In the genomic region with DNA sequence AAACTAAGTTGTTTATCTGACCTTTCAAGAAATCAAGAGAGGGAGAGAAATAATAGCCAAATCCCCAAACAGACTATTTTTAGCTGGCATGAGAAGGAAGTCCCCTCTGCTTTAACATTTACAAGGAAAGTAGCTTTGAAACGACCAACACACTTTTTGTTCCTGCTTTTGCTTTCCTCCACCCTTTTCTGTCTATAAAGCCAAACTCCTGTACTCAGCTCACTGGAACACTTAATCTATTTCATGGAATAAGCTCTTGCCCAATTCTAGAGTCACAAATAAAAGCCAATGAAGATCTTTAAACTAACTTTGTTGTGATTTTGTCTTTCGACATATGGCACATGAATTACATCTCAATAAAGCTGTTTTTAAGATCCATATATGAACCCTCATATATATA, we compare ENCODE assay signal across 30 cellular contexts.
DNase-seq lines count a peak whose midpoint lies in the region; ATAC-seq and TF ChIP-seq lines count a peak whose summit lies in the region.
"Had no signal": no experiment of that assay in that cellular context is flagged by ENCODE, and none has a peak within 500 bp of the region (broad histone marks: within the 10 kb centered on the region; RNA-seq: fewer than 3 reads in every experiment).

No MANE protein-coding gene starts in this region.

- POLR2A ChIA-PET in activated CD4-positive, alpha-beta T cell treated with anti-CD3 and anti-CD28 coated beads, Interleukin-2, amount 10 ng/mL, durations not matched to agents 7 days and 5 days (lab: Charles Lee) = no interaction called here

- H3K9me3 ChIP-seq in prostate gland = no peaks in the 10 kb centered on the region
- H3K9me3 ChIP-seq: adrenal gland, psoas muscle, SJSA1 had no signal

- H3K36me3 Mint-ChIP-seq in activated T-cell treated with anti-CD3 and anti-CD28 coated beads, Interleukin-2, amount 50 U/mL, for 72 hours (ENCODE audit: insufficient read depth in 2 of 2) = no peaks in the 10 kb centered on the region
- H3K36me3 Mint-ChIP-seq in activated CD4-positive, alpha-beta T cell treated with anti-CD3 and anti-CD28 coated beads, Interleukin-2, amount 10 ng/mL, durations not matched to agents 7 days and 5 days (ENCODE audit: low read depth) = no peaks in the 10 kb centered on the region
- H3K36me3 Mint-ChIP-seq: stimulated activated effector memory CD8-positive, alpha-beta T cell treated with anti-CD3 and anti-CD28 coated beads, Interleukin-12 subunit alpha, Interleukin-12 subunit beta, amount 100 ng/mL, for 72 hours had no signal

- WGBS in prostate gland = 48% methylated on average over 2 of the region's 2 CpGs

- no peak for ATAC-seq in activated T-cell treated with anti-CD3 and anti-CD28 coated beads, Interleukin-2, amount 50 U/mL, for 72 hours (replicated peaks in 1 of 2)
- ATAC-seq: effector memory CD8-positive, alpha-beta T cell; esophagus mucosa; psoas muscle; stimulated activated effector memory CD8-positive, alpha-beta T cell treated with anti-CD3 and anti-CD28 coated beads, Interleukin-12 subunit alpha, Interleukin-12 subunit beta, amount 100 ng/mL, for 72 hours had no signal

- TF ChIP-seq POLR2A in prostate gland (IDR thresholded peaks at IDR 0.05) = no peak

- H3K4me3 ChIP-seq in fibroblast of villous mesenchyme (ENCODE audit: low read depth, low read length) (no peak overlapping the region), rectal smooth muscle tissue (ENCODE audit: low read length) (no peak overlapping the region), prostate gland (no peak overlapping the region)
- H3K4me3 ChIP-seq: adrenal gland, lung, psoas muscle, SJSA1 had no signal

- no peak overlapping the region for H3K9ac ChIP-seq in rectal smooth muscle tissue (ENCODE audit: low read length)
- H3K9ac ChIP-seq: KMS-11 had no signal

- H3K27ac ChIP-seq in rectal smooth muscle tissue (ENCODE audit: low read depth, low read length) (peak overlapping the region; percentile 19), prostate gland (no peak overlapping the region)
- H3K27ac ChIP-seq: 22Rv1, brain microvascular endothelial cell, KMS-11, psoas muscle, SJSA1 had no signal

- H3K36me3 ChIP-seq in rectal smooth muscle tissue (ENCODE audit: control insufficient read depth, insufficient read depth, low read length) = no peaks in the 10 kb centered on the region
- H3K36me3 ChIP-seq in prostate gland = no peaks in the 10 kb centered on the region
- H3K36me3 ChIP-seq: adrenal gland, brain microvascular endothelial cell had no signal

- intact Hi-C loops in prostate gland (cut with DNase I) = no loop called here

- no peaks in the 10 kb centered on the region for H3K27me3 ChIP-seq in rectal smooth muscle tissue (ENCODE audit: control insufficient read depth, insufficient read depth, low read length)
- H3K27me3 ChIP-seq in prostate gland (replicated peaks; ENCODE audit: insufficient read depth) = no peaks in the 10 kb centered on the region
- H3K27me3 ChIP-seq: adrenal gland, brain microvascular endothelial cell, SJSA1 had no signal

- peaks cover 0 to 1% of the 10 kb centered on the region in 2 donors for H3K9me3 Mint-ChIP-seq in activated T-cell treated with anti-CD3 and anti-CD28 coated beads, Interleukin-2, amount 50 U/mL, for 72 hours
- H3K9me3 Mint-ChIP-seq in activated CD4-positive, alpha-beta T cell treated with anti-CD3 and anti-CD28 coated beads, Interleukin-2, amount 10 ng/mL, durations not matched to agents 7 days and 5 days = no peaks in the 10 kb centered on the region
- H3K9me3 Mint-ChIP-seq: activated T-cell treated with anti-CD3 and anti-CD28 coated beads, Interleukin-2, amount 50 U/mL, for 24 hours; effector memory CD8-positive, alpha-beta T cell; stimulated activated effector memory CD8-positive, alpha-beta T cell treated with anti-CD3 and anti-CD28 coated beads, Interleukin-12 subunit alpha, Interleukin-12 subunit beta, amount 100 ng/mL, for 72 hours had no signal

- peaks cover 6% of the 10 kb centered on the region for H3K27me3 Mint-ChIP-seq in activated T-cell treated with anti-CD3 and anti-CD28 coated beads, Interleukin-2, amount 50 U/mL, for 72 hours (ENCODE audit: low read depth)
- H3K27me3 Mint-ChIP-seq in activated CD4-positive, alpha-beta T cell treated with anti-CD3 and anti-CD28 coated beads, Interleukin-2, amount 10 ng/mL, durations not matched to agents 7 days and 5 days = no peaks in the 10 kb centered on the region
- H3K27me3 Mint-ChIP-seq: B cell had no signal

- H3K4me1 ChIP-seq in rectal smooth muscle tissue (ENCODE audit: control insufficient read depth, insufficient read depth, low read length) (no peaks in the 10 kb centered on the region), prostate gland (replicated peaks) (no peaks in the 10 kb centered on the region)
- H3K4me1 ChIP-seq: psoas muscle had no signal

- CTCF ChIA-PET in activated CD4-positive, alpha-beta T cell treated with anti-CD3 and anti-CD28 coated beads, Interleukin-2, amount 10 ng/mL, durations not matched to agents 7 days and 5 days (lab: Charles Lee) = interaction anchor here (1.0 kb wide), 1 partner anchor 12 kb away, joined by 5 read pairs; no protein-coding TSS in a partner anchor

- TF ChIP-seq CTCF in fibroblast of villous mesenchyme (IDR thresholded peaks at IDR 0.05; ENCODE audit: insufficient read depth, low read depth, low read length) = no peak
- TF ChIP-seq CTCF in prostate gland (IDR thresholded peaks at IDR 0.05) = no peak

- H3K4me1 Mint-ChIP-seq in activated T-cell treated with anti-CD3 and anti-CD28 coated beads, Interleukin-2, amount 50 U/mL, for 72 hours (ENCODE audit: low read depth) = no peaks in the 10 kb centered on the region
- peaks cover 11% of the 10 kb centered on the region for H3K4me1 Mint-ChIP-seq in activated CD4-positive, alpha-beta T cell treated with anti-CD3 and anti-CD28 coated beads, Interleukin-2, amount 10 ng/mL, durations not matched to agents 7 days and 5 days

- H3K4me3 Mint-ChIP-seq in activated T-cell treated with anti-CD3 and anti-CD28 coated beads, Interleukin-2, amount 50 U/mL, for 72 hours = no peak overlapping the region
- no peak overlapping the region for H3K4me3 Mint-ChIP-seq in activated CD4-positive, alpha-beta T cell treated with anti-CD3 and anti-CD28 coated beads, Interleukin-2, amount 10 ng/mL, durations not matched to agents 7 days and 5 days
- H3K4me3 Mint-ChIP-seq: activated T-cell treated with anti-CD3 and anti-CD28 coated beads, Interleukin-2, amount 50 U/mL, for 24 hours; B cell; effector memory CD8-positive, alpha-beta T cell; stimulated activated effector memory CD8-positive, alpha-beta T cell treated with anti-CD3 and anti-CD28 coated beads, Interleukin-12 subunit alpha, Interleukin-12 subunit beta, amount 100 ng/mL, for 72 hours had no signal

- H3K27ac Mint-ChIP-seq in activated T-cell treated with anti-CD3 and anti-CD28 coated beads, Interleukin-2, amount 50 U/mL, for 72 hours = peak overlapping the region; percentile 64
- no peak overlapping the region for H3K27ac Mint-ChIP-seq in activated CD4-positive, alpha-beta T cell treated with anti-CD3 and anti-CD28 coated beads, Interleukin-2, amount 10 ng/mL, durations not matched to agents 7 days and 5 days
- H3K27ac Mint-ChIP-seq: activated T-cell treated with anti-CD3 and anti-CD28 coated beads, Interleukin-2, amount 50 U/mL, for 24 hours; B cell; effector memory CD8-positive, alpha-beta T cell had no signal

- no peak for DNase-seq in activated T-cell treated with anti-CD3 and anti-CD28 coated beads, Interleukin-2, amount 50 U/mL, for 72 hours
- DNase-seq in activated T-cell treated with anti-CD3 and anti-CD28 coated beads, Interleukin-2, amount 50 U/mL, for 1 hour = no peak
- DNase-seq in fibroblast of villous mesenchyme (ENCODE audit: low read depth) (peak; percentile 25), epidermal melanocyte (ENCODE audit: insufficient read length, low spot score) (no peak), DMS114 treated with DMSO at 0.1 percent for 48 hours (lab: John Stamatoyannopoulos, UW; ENCODE audit: unreplicated experiment) (no peak), prostate gland (ENCODE audit: low spot score) (no peak)
- no peak for DNase-seq in activated CD4-positive, alpha-beta T cell treated with anti-CD3 and anti-CD28 coated beads, Interleukin-2, amount 10 ng/mL, durations not matched to agents 7 days and 5 days
- DNase-seq: activated CD8-positive, alpha-beta memory T cell treated with anti-CD3 and anti-CD28 coated beads for 24 hours; activated naive CD4-positive, alpha-beta T cell; activated T-cell treated with anti-CD3 and anti-CD28 coated beads, Interleukin-2, amount 50 U/mL, for 24 hours; adrenal gland; brain microvascular endothelial cell; DMS53; effector memory CD8-positive, alpha-beta T cell; GOT3; islet precursor cell; NCI-H1694; NCI-H526 treated with DMSO at 0.1 percent for 48 hours; psoas muscle; small intestine; stimulated activated CD4-positive, alpha-beta T cell treated with anti-CD3 and anti-CD28 coated beads, Interleukin-2, amount 100 ng/mL, for 48 hours; T-helper 1 cell had no signal
